1 cellular context compared by ENCODE assay signal in genomic region chr3:101868534-101869464, GRCh38.
TF ChIP-seq lines count a peak whose summit lies in the region.

No MANE protein-coding gene starts in this region.

TF ChIP-seq in K562, 482 proteins besides CTCF, POLR2A, EP300 and RAD21 (continued from another document and continues in another):
- TF ChIP-seq, protein P1, sequence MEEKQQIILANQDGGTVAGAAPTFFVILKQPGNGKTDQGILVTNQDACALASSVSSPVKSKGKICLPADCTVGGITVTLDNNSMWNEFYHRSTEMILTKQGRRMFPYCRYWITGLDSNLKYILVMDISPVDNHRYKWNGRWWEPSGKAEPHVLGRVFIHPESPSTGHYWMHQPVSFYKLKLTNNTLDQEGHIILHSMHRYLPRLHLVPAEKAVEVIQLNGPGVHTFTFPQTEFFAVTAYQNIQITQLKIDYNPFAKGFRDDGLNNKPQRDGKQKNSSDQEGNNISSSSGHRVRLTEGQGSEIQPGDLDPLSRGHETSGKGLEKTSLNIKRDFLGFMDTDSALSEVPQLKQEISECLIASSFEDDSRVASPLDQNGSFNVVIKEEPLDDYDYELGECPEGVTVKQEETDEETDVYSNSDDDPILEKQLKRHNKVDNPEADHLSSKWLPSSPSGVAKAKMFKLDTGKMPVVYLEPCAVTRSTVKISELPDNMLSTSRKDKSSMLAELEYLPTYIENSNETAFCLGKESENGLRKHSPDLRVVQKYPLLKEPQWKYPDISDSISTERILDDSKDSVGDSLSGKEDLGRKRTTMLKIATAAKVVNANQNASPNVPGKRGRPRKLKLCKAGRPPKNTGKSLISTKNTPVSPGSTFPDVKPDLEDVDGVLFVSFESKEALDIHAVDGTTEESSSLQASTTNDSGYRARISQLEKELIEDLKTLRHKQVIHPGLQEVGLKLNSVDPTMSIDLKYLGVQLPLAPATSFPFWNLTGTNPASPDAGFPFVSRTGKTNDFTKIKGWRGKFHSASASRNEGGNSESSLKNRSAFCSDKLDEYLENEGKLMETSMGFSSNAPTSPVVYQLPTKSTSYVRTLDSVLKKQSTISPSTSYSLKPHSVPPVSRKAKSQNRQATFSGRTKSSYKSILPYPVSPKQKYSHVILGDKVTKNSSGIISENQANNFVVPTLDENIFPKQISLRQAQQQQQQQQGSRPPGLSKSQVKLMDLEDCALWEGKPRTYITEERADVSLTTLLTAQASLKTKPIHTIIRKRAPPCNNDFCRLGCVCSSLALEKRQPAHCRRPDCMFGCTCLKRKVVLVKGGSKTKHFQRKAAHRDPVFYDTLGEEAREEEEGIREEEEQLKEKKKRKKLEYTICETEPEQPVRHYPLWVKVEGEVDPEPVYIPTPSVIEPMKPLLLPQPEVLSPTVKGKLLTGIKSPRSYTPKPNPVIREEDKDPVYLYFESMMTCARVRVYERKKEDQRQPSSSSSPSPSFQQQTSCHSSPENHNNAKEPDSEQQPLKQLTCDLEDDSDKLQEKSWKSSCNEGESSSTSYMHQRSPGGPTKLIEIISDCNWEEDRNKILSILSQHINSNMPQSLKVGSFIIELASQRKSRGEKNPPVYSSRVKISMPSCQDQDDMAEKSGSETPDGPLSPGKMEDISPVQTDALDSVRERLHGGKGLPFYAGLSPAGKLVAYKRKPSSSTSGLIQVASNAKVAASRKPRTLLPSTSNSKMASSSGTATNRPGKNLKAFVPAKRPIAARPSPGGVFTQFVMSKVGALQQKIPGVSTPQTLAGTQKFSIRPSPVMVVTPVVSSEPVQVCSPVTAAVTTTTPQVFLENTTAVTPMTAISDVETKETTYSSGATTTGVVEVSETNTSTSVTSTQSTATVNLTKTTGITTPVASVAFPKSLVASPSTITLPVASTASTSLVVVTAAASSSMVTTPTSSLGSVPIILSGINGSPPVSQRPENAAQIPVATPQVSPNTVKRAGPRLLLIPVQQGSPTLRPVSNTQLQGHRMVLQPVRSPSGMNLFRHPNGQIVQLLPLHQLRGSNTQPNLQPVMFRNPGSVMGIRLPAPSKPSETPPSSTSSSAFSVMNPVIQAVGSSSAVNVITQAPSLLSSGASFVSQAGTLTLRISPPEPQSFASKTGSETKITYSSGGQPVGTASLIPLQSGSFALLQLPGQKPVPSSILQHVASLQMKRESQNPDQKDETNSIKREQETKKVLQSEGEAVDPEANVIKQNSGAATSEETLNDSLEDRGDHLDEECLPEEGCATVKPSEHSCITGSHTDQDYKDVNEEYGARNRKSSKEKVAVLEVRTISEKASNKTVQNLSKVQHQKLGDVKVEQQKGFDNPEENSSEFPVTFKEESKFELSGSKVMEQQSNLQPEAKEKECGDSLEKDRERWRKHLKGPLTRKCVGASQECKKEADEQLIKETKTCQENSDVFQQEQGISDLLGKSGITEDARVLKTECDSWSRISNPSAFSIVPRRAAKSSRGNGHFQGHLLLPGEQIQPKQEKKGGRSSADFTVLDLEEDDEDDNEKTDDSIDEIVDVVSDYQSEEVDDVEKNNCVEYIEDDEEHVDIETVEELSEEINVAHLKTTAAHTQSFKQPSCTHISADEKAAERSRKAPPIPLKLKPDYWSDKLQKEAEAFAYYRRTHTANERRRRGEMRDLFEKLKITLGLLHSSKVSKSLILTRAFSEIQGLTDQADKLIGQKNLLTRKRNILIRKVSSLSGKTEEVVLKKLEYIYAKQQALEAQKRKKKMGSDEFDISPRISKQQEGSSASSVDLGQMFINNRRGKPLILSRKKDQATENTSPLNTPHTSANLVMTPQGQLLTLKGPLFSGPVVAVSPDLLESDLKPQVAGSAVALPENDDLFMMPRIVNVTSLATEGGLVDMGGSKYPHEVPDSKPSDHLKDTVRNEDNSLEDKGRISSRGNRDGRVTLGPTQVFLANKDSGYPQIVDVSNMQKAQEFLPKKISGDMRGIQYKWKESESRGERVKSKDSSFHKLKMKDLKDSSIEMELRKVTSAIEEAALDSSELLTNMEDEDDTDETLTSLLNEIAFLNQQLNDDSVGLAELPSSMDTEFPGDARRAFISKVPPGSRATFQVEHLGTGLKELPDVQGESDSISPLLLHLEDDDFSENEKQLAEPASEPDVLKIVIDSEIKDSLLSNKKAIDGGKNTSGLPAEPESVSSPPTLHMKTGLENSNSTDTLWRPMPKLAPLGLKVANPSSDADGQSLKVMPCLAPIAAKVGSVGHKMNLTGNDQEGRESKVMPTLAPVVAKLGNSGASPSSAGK (IDR thresholded peaks at IDR 0.05) = no peak
- TF ChIP-seq ZNF77 (CRISPR knock-in tag; IDR thresholded peaks at IDR 0.05) = no peak
- TF ChIP-seq ZNF133 (CRISPR knock-in tag; IDR thresholded peaks at IDR 0.05) = no peak
- no peak for TF ChIP-seq MYNN (IDR thresholded peaks at IDR 0.05)
- no peak for TF ChIP-seq MYNN (CRISPR knock-in tag; IDR thresholded peaks at IDR 0.05)
- TF ChIP-seq ZFP30 (CRISPR knock-in tag; IDR thresholded peaks at IDR 0.05; ENCODE audit: borderline replicate concordance) = no peak
- TF ChIP-seq ZNF589 (CRISPR knock-in tag; IDR thresholded peaks at IDR 0.05; ENCODE audit: low read depth) = no peak
- TF ChIP-seq, protein P2, sequence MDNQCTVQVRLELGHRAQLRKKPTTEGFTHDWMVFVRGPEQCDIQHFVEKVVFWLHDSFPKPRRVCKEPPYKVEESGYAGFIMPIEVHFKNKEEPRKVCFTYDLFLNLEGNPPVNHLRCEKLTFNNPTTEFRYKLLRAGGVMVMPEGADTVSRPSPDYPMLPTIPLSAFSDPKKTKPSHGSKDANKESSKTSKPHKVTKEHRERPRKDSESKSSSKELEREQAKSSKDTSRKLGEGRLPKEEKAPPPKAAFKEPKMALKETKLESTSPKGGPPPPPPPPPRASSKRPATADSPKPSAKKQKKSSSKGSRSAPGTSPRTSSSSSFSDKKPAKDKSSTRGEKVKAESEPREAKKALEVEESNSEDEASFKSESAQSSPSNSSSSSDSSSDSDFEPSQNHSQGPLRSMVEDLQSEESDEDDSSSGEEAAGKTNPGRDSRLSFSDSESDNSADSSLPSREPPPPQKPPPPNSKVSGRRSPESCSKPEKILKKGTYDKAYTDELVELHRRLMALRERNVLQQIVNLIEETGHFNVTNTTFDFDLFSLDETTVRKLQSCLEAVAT (IDR thresholded peaks at IDR 0.05) = no peak
- TF ChIP-seq PHTF2 (CRISPR knock-in tag; IDR thresholded peaks at IDR 0.05) = no peak
- TF ChIP-seq RFX7 (CRISPR knock-in tag; IDR thresholded peaks at IDR 0.05) = no peak
- TF ChIP-seq MNT (conservative IDR thresholded peaks at IDR 0.05) = no peak
- no peak; the same call in 1 of the 2 replicates for TF ChIP-seq PHB2 (IDR thresholded peaks at IDR 0.05; ENCODE audit: low read depth)
- TF ChIP-seq PPARD (CRISPR knock-in tag; IDR thresholded peaks at IDR 0.05) = no peak
- no peak for TF ChIP-seq ZNF830 (CRISPR knock-in tag; IDR thresholded peaks at IDR 0.05)
- TF ChIP-seq NCOA6 (IDR thresholded peaks at IDR 0.05) = no peak
- no peak for TF ChIP-seq TAF1 (IDR thresholded peaks at IDR 0.05; ENCODE audit: control insufficient read depth, extremely low read depth, insufficient read depth, low read length, severe bottlenecking)
- TF ChIP-seq ZBTB8A (IDR thresholded peaks at IDR 0.05; ENCODE audit: partially characterized antibody) = no peak
- no peak for TF ChIP-seq ZFPM2 (CRISPR knock-in tag; IDR thresholded peaks at IDR 0.05)
- no peak for TF ChIP-seq ZNF217 (CRISPR knock-in tag; IDR thresholded peaks at IDR 0.05)
- no peak; the same call in 1 of the 2 replicates for TF ChIP-seq NCOA1 (IDR thresholded peaks at IDR 0.05; ENCODE audit: low read depth)
- TF ChIP-seq, protein P3, sequence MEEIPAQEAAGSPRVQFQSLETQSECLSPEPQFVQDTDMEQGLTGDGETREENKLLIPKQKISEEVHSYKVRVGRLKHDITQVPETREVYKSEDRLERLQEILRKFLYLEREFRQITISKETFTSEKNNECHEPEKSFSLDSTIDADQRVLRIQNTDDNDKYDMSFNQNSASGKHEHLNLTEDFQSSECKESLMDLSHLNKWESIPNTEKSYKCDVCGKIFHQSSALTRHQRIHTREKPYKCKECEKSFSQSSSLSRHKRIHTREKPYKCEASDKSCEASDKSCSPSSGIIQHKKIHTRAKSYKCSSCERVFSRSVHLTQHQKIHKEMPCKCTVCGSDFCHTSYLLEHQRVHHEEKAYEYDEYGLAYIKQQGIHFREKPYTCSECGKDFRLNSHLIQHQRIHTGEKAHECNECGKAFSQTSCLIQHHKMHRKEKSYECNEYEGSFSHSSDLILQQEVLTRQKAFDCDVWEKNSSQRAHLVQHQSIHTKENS (CRISPR knock-in tag; IDR thresholded peaks at IDR 0.05) = no peak
- TF ChIP-seq KDM5B (IDR thresholded peaks at IDR 0.05; ENCODE audit: insufficient replicate concordance, low read depth, low read length) = no peak
- no peak for TF ChIP-seq MXI1 (IDR thresholded peaks at IDR 0.05; ENCODE audit: low read depth, low read length)
- TF ChIP-seq NBN (IDR thresholded peaks at IDR 0.05; ENCODE audit: low read depth) = no peak
- TF ChIP-seq BRCA1 (IDR thresholded peaks at IDR 0.05) = no peak
- TF ChIP-seq BRCA1 (CRISPR knock-in tag; IDR thresholded peaks at IDR 0.05) = no peak
- no peak for TF ChIP-seq FOXP1 (CRISPR knock-in tag; IDR thresholded peaks at IDR 0.05)
- TF ChIP-seq ZNF717 (CRISPR knock-in tag; IDR thresholded peaks at IDR 0.05) = no peak
- TF ChIP-seq HMG20A (CRISPR knock-in tag; conservative IDR thresholded peaks at IDR 0.05) = no peak
- no peak for TF ChIP-seq PRMT5 (CRISPR knock-in tag; IDR thresholded peaks at IDR 0.05)
- TF ChIP-seq ZNF184 (CRISPR knock-in tag; IDR thresholded peaks at IDR 0.05) = no peak
- no peak for TF ChIP-seq ZNF280B (CRISPR knock-in tag; IDR thresholded peaks at IDR 0.05)
- TF ChIP-seq ZEB2 (IDR thresholded peaks at IDR 0.05) = peak; percentile 74; the same call in 1 of the 2 replicates
- no peak for TF ChIP-seq MXD1 (CRISPR knock-in tag; IDR thresholded peaks at IDR 0.05; ENCODE audit: borderline replicate concordance, poor library complexity, severe bottlenecking)
- no peak for TF ChIP-seq SIX5 (IDR thresholded peaks at IDR 0.05; ENCODE audit: borderline replicate concordance in 1 of 2, insufficient read depth in 1 of 2, low read depth in 1 of 2, low read length in 2 of 2)
- TF ChIP-seq ZNF445 (CRISPR knock-in tag; IDR thresholded peaks at IDR 0.05; ENCODE audit: low read depth) = no peak
- peak; percentile 58 for TF ChIP-seq CXXC5 (CRISPR knock-in tag; IDR thresholded peaks at IDR 0.05)
- no peak for TF ChIP-seq ERF (CRISPR knock-in tag; IDR thresholded peaks at IDR 0.05)
- TF ChIP-seq TAF9B (IDR thresholded peaks at IDR 0.05; ENCODE audit: partially characterized antibody) = no peak
- TF ChIP-seq MYBL2 (IDR thresholded peaks at IDR 0.05; ENCODE audit: low read depth) = no peak
- no peak for TF ChIP-seq MYBL2 (CRISPR knock-in tag; IDR thresholded peaks at IDR 0.05; ENCODE audit: borderline replicate concordance)
- no peak for TF ChIP-seq ZC3H11A (IDR thresholded peaks at IDR 0.05; ENCODE audit: low read depth, low read length)
- no peak for TF ChIP-seq GATAD2A (IDR thresholded peaks at IDR 0.05)
- TF ChIP-seq FOXP4 (CRISPR knock-in tag; IDR thresholded peaks at IDR 0.05; ENCODE audit: borderline replicate concordance) = no peak
- no peak for TF ChIP-seq RBM22 (IDR thresholded peaks at IDR 0.05; ENCODE audit: low read depth, low read length, poor library complexity, severe bottlenecking)
- no peak for TF ChIP-seq TFAM (CRISPR knock-in tag; conservative IDR thresholded peaks at IDR 0.05)
- TF ChIP-seq, protein P4, sequence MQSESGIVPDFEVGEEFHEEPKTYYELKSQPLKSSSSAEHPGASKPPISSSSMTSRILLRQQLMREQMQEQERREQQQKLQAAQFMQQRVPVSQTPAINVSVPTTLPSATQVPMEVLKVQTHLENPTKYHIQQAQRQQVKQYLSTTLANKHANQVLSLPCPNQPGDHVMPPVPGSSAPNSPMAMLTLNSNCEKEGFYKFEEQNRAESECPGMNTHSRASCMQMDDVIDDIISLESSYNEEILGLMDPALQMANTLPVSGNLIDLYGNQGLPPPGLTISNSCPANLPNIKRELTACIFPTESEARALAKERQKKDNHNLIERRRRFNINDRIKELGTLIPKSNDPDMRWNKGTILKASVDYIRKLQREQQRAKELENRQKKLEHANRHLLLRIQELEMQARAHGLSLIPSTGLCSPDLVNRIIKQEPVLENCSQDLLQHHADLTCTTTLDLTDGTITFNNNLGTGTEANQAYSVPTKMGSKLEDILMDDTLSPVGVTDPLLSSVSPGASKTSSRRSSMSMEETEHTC (IDR thresholded peaks at IDR 0.05) = no peak
- peak; percentile 56 for TF ChIP-seq MEIS2 (IDR thresholded peaks at IDR 0.05; ENCODE audit: partially characterized antibody)
